Comparison of ENCODE assay signal across 11 cellular contexts in the genomic region with DNA sequence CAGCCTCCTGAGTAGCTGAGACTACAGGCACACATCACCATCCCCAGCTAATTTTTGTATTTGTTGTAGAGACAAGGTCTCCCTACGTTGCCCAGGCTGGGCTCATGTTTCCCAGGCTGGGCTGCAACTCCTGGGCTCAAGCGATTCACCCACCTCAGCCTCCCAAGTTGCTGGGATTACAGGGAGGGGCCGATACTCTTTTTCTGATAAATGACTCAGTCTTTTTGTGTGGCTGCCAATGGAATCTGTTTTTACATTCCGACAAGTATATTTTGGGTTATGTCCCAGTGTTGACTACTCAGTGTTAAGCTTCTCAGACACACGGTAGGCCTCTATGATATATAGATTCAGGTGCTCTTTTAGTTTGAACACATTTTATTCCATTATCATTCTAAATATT. TPM values are rescaled to one million over a fixed set of nuclear protein-coding genes. Genes with fewer than 3 reads are reported as not detected.
DNase-seq lines count a peak whose midpoint lies in the region; ATAC-seq and TF ChIP-seq lines count a peak whose summit lies in the region.
"Had no signal": no experiment of that assay in that cellular context is flagged by ENCODE, and none has a peak within 500 bp of the region (broad histone marks: within the 10 kb centered on the region; RNA-seq: fewer than 3 reads in every experiment).

No MANE protein-coding gene starts in this region.

- BruUV-seq in Panc1 (replicated peaks; lab: Mats Ljungman, UMichigan): no TSS peak

- POLR2A ChIA-PET in CD8-positive, alpha-beta memory T cell (lab: Charles Lee): interaction anchor here (1.6 kb wide), 1 partner anchor 222 kb away, joined by 3 read pairs; no protein-coding TSS in a partner anchor
- POLR2A ChIA-PET in Panc1 (lab: Charles Lee) (interaction anchor here (0.6 kb wide), 1 partner anchor 16 kb away, joined by 3 read pairs; no protein-coding TSS in a partner anchor), GM10248 (lab: Yijun Ruan, JAX) (interaction anchor here (1.2 kb wide), 1 partner anchor 58 kb away, joined by 4 read pairs; a partner anchor contains a TSS)

- no peaks in the 10 kb centered on the region for H3K9me3 ChIP-seq in CD8-positive, alpha-beta memory T cell (ENCODE audit: low read length)
- H3K9me3 ChIP-seq in Panc1 (ENCODE audit: control insufficient read depth, insufficient read depth, low read depth, low read length) (no peaks in the 10 kb centered on the region), esophagus muscularis mucosa (no peaks in the 10 kb centered on the region), parathyroid adenoma (ENCODE audit: control insufficient read depth, low read length) (no peaks in the 10 kb centered on the region)

- in situ Hi-C loops in Panc1 (cut with HindIII; ENCODE audit: low pct_unique_long_range_greater_than_20kb, low sequenced_read_pairs) (loop anchor here (25.0 kb wide), 1 partner anchor 222 kb away; a partner anchor contains a TSS), GM13977 (cut with MboI; ENCODE audit: low pct_unique_long_range_greater_than_20kb, low sequenced_read_pairs, unreplicated experiment) (loop anchor here (10.0 kb wide), 1 partner anchor 220 kb away; a partner anchor contains a TSS)

- DNase-seq in CD8-positive, alpha-beta memory T cell: no peak
- no peak for DNase-seq in Panc1 (ENCODE audit: low read depth, low spot score)
- no peak for DNase-seq in esophagus muscularis mucosa (ENCODE audit: extremely low spot score)
- no peak for DNase-seq in occipital lobe (lab: John Stamatoyannopoulos, UW)
- DNase-seq in GM10248 (ENCODE audit: extremely low spot score): no peak
- no peak for DNase-seq in GM13977 (ENCODE audit: low spot score)
- DNase-seq: activated CD8-positive, alpha-beta memory T cell treated with anti-CD3 and anti-CD28 coated beads, Interleukin-2, amount 50 U/mL, for 48 hours; NCI-H2171; stimulated activated CD4-positive, alpha-beta T cell treated with anti-CD3 and anti-CD28 coated beads, Interleukin-4, amount 100 ng/mL, for 4 hours had no signal

- H2AFZ ChIP-seq in parathyroid adenoma: no peak overlapping the region

- no peaks in the 10 kb centered on the region for H3K27me3 ChIP-seq in CD8-positive, alpha-beta memory T cell (ENCODE audit: insufficient read depth, low read length, poor library complexity, severe bottlenecking)
- H3K27me3 ChIP-seq in Panc1 (ENCODE audit: control insufficient read depth, insufficient read depth, low read length): peaks cover 2% of the 10 kb centered on the region; the same call in 1 of the 2 replicates
- peaks cover 0 to 18% (median 0%) of the 10 kb centered on the region in 4 donors for H3K27me3 ChIP-seq in esophagus muscularis mucosa
- H3K27me3 ChIP-seq in parathyroid adenoma (ENCODE audit: control insufficient read depth, insufficient read depth, low read length): no peaks in the 10 kb centered on the region

- no peaks in the 10 kb centered on the region for H3K9me3 Mint-ChIP-seq in CD8-positive, alpha-beta memory T cell

- no peaks in the 10 kb centered on the region for H3K27me3 Mint-ChIP-seq in CD8-positive, alpha-beta memory T cell

- H3K36me3 ChIP-seq in CD8-positive, alpha-beta memory T cell (ENCODE audit: insufficient read depth, low read length): no peaks in the 10 kb centered on the region
- H3K36me3 ChIP-seq in Panc1 (ENCODE audit: control insufficient read depth, insufficient read depth, low read length): no peaks in the 10 kb centered on the region
- no peaks in the 10 kb centered on the region for H3K36me3 ChIP-seq in esophagus muscularis mucosa
- H3K36me3 ChIP-seq in parathyroid adenoma (ENCODE audit: control insufficient read depth, insufficient read depth, low read length): no peaks in the 10 kb centered on the region

- H3K4me3 ChIP-seq in CD8-positive, alpha-beta memory T cell (ENCODE audit: low read length): no peak overlapping the region
- H3K4me3 ChIP-seq in Panc1 (ENCODE audit: low read depth in 2 of 2, low read length in 2 of 2) (no peak overlapping the region), esophagus muscularis mucosa (no peak overlapping the region), parathyroid adenoma (ENCODE audit: low read depth, low read length) (no peak overlapping the region)

- no peak overlapping the region for H3K4me2 ChIP-seq in parathyroid adenoma (ENCODE audit: low read length)

- H3K27ac Mint-ChIP-seq in CD8-positive, alpha-beta memory T cell: peak overlapping the region; percentile 75 to 99 (median 98)

- peaks cover 54 to 74% (median 73%) of the 10 kb centered on the region in 3 donors for H3K4me1 Mint-ChIP-seq in CD8-positive, alpha-beta memory T cell

- peaks cover 4 to 19% (median 6%) of the 10 kb centered on the region in 3 donors for H3K36me3 Mint-ChIP-seq in CD8-positive, alpha-beta memory T cell

- 36% methylated on average over 5 of the region's 5 CpGs for WGBS in esophagus muscularis mucosa

- H3K4me3 Mint-ChIP-seq in CD8-positive, alpha-beta memory T cell: peak overlapping the region; percentile 88 to 100 (median 98)

- TF ChIP-seq POLR2A in esophagus muscularis mucosa (IDR thresholded peaks at IDR 0.05; ENCODE audit: low read depth): no peak

- no peak for TF ChIP-seq EP300 in esophagus muscularis mucosa (IDR thresholded peaks at IDR 0.05)

- H3K79me2 ChIP-seq in parathyroid adenoma: no peaks in the 10 kb centered on the region

- intact Hi-C loops in Panc1 (cut with micrococcal nuclease; ENCODE audit: unreplicated experiment): no loop called here
- intact Hi-C loops in esophagus muscularis mucosa (cut with DNase I): no loop called here

- no peak overlapping the region for H3K27ac ChIP-seq in CD8-positive, alpha-beta memory T cell (ENCODE audit: low read depth, low read length)
- H3K27ac ChIP-seq in Panc1 (ENCODE audit: low read length): no peak overlapping the region
- peak overlapping the region; percentile 22 to 56 (median 46) for H3K27ac ChIP-seq in esophagus muscularis mucosa (replicated peaks in 1 of 4)
- H3K27ac ChIP-seq in parathyroid adenoma: peak overlapping the region; percentile 20

- CTCF ChIA-PET in CD8-positive, alpha-beta memory T cell (lab: Charles Lee): interaction anchor here (7.4 kb wide), 1 partner anchor 220 kb away, joined by 167 read pairs; a partner anchor contains a TSS
- CTCF ChIA-PET in Panc1 (lab: Charles Lee) (no interaction called here), GM10248 (lab: Yijun Ruan, JAX) (interaction anchor here (1.2 to 11.2 kb wide), 3 partner anchors 18 to 221 kb away, joined by 3 to 207 read pairs (median 3); a partner anchor contains a TSS)

- H3K4me1 ChIP-seq in CD8-positive, alpha-beta memory T cell (ENCODE audit: insufficient read depth, low read length): peaks cover 25% of the 10 kb centered on the region
- no peaks in the 10 kb centered on the region for H3K4me1 ChIP-seq in Panc1 (ENCODE audit: control insufficient read depth, insufficient read depth, low read length)
- H3K4me1 ChIP-seq in esophagus muscularis mucosa: peaks cover 28 to 35% (median 31%) of the 10 kb centered on the region in 4 donors
- H3K4me1 ChIP-seq in parathyroid adenoma: peaks cover 4% of the 10 kb centered on the region

- no peak overlapping the region for H3K9ac ChIP-seq in parathyroid adenoma

- ATAC-seq in Panc1 (0 out of 2 replicates have a peak, but pooled peaks have one; percentile 15), HG03135 (IDR thresholded peaks at IDR 0.05; ENCODE audit: unreplicated experiment) (no peak)

- TF ChIP-seq CTCF in Panc1 (IDR thresholded peaks at IDR 0.05): no peak
- TF ChIP-seq CTCF in esophagus muscularis mucosa (IDR thresholded peaks at IDR 0.05): no peak
- TF ChIP-seq CTCF in parathyroid adenoma (IDR thresholded peaks at IDR 0.05): no peak
- no peak for TF ChIP-seq CTCF in GM10248 (IDR thresholded peaks at IDR 0.05; ENCODE audit: control extremely low read depth, extremely low read depth, low read depth, missing control alignments)
- TF ChIP-seq CTCF in GM13977 (IDR thresholded peaks at IDR 0.05; ENCODE audit: extremely low read depth, insufficient read depth, missing control alignments): no peak

RNA-seq across cellular contexts. Expression of a gene that starts 58.1 kb away (rescaled TPM):
- 10 to 100 TPM; 39.5 to 48.4 TPM for total RNA-seq in CD8-positive, alpha-beta memory T cell
- 17.0 TPM for polyA plus RNA-seq in CD8-positive, alpha-beta memory T cell
- total RNA-seq in Panc1 (2021; ENCODE audit: unreplicated experiment) (45.0 TPM), esophagus muscularis mucosa (10 to 100 TPM; 16.2 to 30.5 (median 22.7) TPM), occipital lobe (3.3 TPM)
- polyA plus RNA-seq in Panc1 (2012; ENCODE audit: insufficient read length): 17.8 TPM

Comparison
In these comparisons a context has a peak if more than half of its experiments do, and no peak if none do; other contexts are left out.
1. H3K27ac ChIP-seq: peak in esophagus muscularis mucosa (4 of 4) and parathyroid adenoma (single experiment); none in CD8-positive, alpha-beta memory T cell (single experiment) and Panc1 (single experiment).